In genomic region chr7:123423622-123424021, GRCh38 we compare ENCODE assay signal across 24 cellular contexts.
"Had no signal": no experiment of that assay in that cellular context is flagged by ENCODE, and none has a peak within 500 bp of the region (broad histone marks: within the 10 kb centered on the region; RNA-seq: fewer than 3 reads in every experiment).

No MANE protein-coding gene starts in this region.

- H3K4me1 ChIP-seq: neural progenitor cell, pancreas, prostate gland, right atrium auricular region, right lobe of liver, sigmoid colon, stomach, thyroid gland, tibial nerve, upper lobe of left lung, vagina had no signal

- DNase-seq: natural killer cell; occipital lobe; pancreas; retina; right lobe of liver; sigmoid colon; small intestine; stimulated activated CD4-positive, alpha-beta T cell treated with anti-CD3 and anti-CD28 coated beads, Interleukin-15, amount 100 ng/mL, for 24 hours; stimulated activated CD4-positive, alpha-beta T cell treated with anti-CD3 and anti-CD28 coated beads, Interleukin-2, amount 100 ng/mL, for 24 hours; stimulated activated CD4-positive, alpha-beta T cell treated with anti-CD3 and anti-CD28 coated beads, Interleukin-2, amount 100 ng/mL, for 48 hours; stimulated activated CD4-positive, alpha-beta T cell treated with anti-CD3 and anti-CD28 coated beads, Interleukin-4, amount 100 ng/mL, for 24 hours; stimulated activated naive B cell treated with anti-CD40 and anti-IgM and Interleukin-4, amounts not matched to agents 10 μg/mL and 1 μg/mL and 100 μg/mL, for 72 hours; stimulated activated naive CD4-positive, alpha-beta T cell treated with Interleukin-2 at 50 U/mL for 16 hours; stomach; thyroid gland; trophoblast cell; upper lobe of left lung had no signal

- H3K4me3 ChIP-seq: neural progenitor cell, pancreas, prostate gland, right atrium auricular region, right lobe of liver, sigmoid colon, stomach, thoracic aorta, thyroid gland, tibial nerve, upper lobe of left lung, vagina had no signal

- H3K36me3 ChIP-seq: neural progenitor cell, pancreas, prostate gland, right atrium auricular region, right lobe of liver, sigmoid colon, stomach, thoracic aorta, thyroid gland, tibial nerve, upper lobe of left lung, vagina had no signal

- FAIRE-seq: pancreas, small intestine, urothelium cell line had no signal

- H3K9me3 ChIP-seq: pancreas, prostate gland, right lobe of liver, thoracic aorta, thyroid gland, upper lobe of left lung, vagina had no signal

- H3K27ac ChIP-seq: neural progenitor cell, pancreas, prostate gland, right atrium auricular region, right lobe of liver, sigmoid colon, stomach, thoracic aorta, thyroid gland, tibial nerve, upper lobe of left lung, vagina had no signal

- H3K27me3 ChIP-seq: neural progenitor cell, pancreas, right atrium auricular region, right lobe of liver, sigmoid colon, stomach, thyroid gland, tibial nerve, upper lobe of left lung, vagina had no signal
